Comparison of ENCODE assay signal across 2 cellular contexts in the genomic region with DNA sequence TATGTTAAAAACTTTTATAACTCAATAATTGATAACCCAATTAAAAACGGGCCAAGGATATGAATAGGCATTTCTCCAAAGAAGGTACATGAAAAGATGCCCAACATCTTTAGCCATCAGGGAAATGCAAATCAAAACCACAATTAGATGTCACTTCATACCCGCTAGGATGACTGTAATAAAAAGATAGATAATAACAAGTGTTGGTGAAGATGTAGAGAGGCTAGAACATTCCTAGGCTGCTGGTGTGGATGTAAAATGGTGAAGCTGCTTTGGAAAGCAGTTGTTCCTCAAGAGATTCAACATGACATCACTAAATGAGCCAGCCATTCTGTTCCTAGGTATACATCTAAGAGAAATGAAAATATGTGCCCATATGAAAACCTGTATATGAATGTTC.
TF ChIP-seq lines count a peak whose summit lies in the region.

No MANE protein-coding gene starts in this region.

TF ChIP-seq in HEK293, 187 proteins besides CTCF, POLR2A, EP300 and RAD21:
- TF ChIP-seq ZNF514 (tag by site-specific recombination; IDR thresholded peaks at IDR 0.05), result no peak
- peak; percentile 100 for TF ChIP-seq ZNF184 (tag by site-specific recombination; IDR thresholded peaks at IDR 0.05)
- TF ChIP-seq TRIM28 (IDR thresholded peaks at IDR 0.05; ENCODE audit: borderline replicate concordance, low read length), result peak; percentile 26; the same call in 1 of the 2 replicates

TF ChIP-seq in K562, 482 proteins besides CTCF, POLR2A, EP300 and RAD21:
- TF ChIP-seq RBM25 (IDR thresholded peaks at IDR 0.05; ENCODE audit: low read depth, low read length, severe bottlenecking), result peak; percentile 32
- TF ChIP-seq TOE1 (IDR thresholded peaks at IDR 0.05; ENCODE audit: borderline replicate concordance), result no peak
- no peak for TF ChIP-seq TOE1 (CRISPR knock-in tag; IDR thresholded peaks at IDR 0.05; ENCODE audit: borderline replicate concordance, low read depth)
